In the genomic region with DNA sequence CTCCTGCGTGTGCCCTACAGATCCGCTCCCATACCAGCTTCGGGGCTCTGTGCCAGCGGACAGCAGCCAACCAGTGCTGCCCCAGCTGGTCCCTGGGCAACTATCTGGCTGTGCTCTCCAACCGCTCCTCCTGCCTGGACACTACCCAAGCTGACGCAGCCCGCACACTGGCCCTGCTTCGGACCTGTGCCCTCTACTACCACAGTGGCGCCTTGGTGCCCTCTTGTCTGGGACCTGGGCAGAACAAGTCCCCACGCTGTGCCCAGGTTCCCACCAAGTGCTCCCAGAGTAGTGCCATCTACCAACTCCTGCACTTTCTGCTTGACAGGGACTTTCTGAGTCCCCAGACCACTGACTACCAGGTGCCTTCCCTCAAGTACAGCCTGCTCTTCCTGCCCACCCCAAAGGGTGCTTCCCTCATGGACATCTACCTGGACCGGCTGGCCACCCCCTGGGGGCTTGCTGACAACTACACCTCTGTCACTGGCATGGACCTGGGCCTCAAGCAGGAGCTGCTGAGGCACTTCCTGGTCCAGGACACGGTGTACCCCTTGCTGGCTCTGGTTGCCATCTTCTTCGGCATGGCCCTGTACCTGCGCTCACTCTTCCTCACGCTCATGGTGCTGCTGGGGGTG, we compare ENCODE assay signal across 11 cellular contexts. TPM values are rescaled to one million over a fixed set of nuclear protein-coding genes. Genes with fewer than 3 reads are reported as not detected.
A peak's percentile ranks its signal among the peaks of the same experiment; 100 is the strongest.
DNase-seq lines count a peak whose midpoint lies in the region; ATAC-seq and TF ChIP-seq lines count a peak whose summit lies in the region.
"Had no signal": no experiment of that assay in that cellular context is flagged by ENCODE, and none has a peak within 500 bp of the region (broad histone marks: within the 10 kb centered on the region; RNA-seq: fewer than 3 reads in every experiment).

No MANE protein-coding gene starts in this region.

- 58 to 70% methylated on average over 15 of the region's 15 CpGs for WGBS in heart right ventricle, 2 donors

- peak overlapping the region; percentile 52 for H3K27ac ChIP-seq in VCaP
- H3K27ac ChIP-seq in heart right ventricle: peak overlapping the region; percentile 60 to 91 (median 85)
- H3K27ac ChIP-seq in rectal smooth muscle tissue (ENCODE audit: low read depth, low read length): peak overlapping the region; percentile 80

- no peaks in the 10 kb centered on the region for H3K36me3 ChIP-seq in heart right ventricle
- no peaks in the 10 kb centered on the region for H3K36me3 ChIP-seq in rectal smooth muscle tissue (ENCODE audit: control insufficient read depth, insufficient read depth, low read length)

- H3K27me3 ChIP-seq in heart right ventricle: no peaks in the 10 kb centered on the region
- no peaks in the 10 kb centered on the region for H3K27me3 ChIP-seq in rectal smooth muscle tissue (ENCODE audit: control insufficient read depth, insufficient read depth, low read length)

- H3K4me1 ChIP-seq in heart right ventricle: peaks cover 3 to 38% (median 27%) of the 10 kb centered on the region in 9 donors
- no peaks in the 10 kb centered on the region for H3K4me1 ChIP-seq in rectal smooth muscle tissue (ENCODE audit: control insufficient read depth, insufficient read depth, low read length)

- H3K4me3 ChIP-seq in heart right ventricle: peak overlapping the region in 6 of 10 donors; percentile 12 to 57 (median 45)
- H3K4me3 ChIP-seq in rectal smooth muscle tissue (ENCODE audit: low read length): peak overlapping the region; percentile 46

- in situ Hi-C loops in G401 (cut with HindIII; ENCODE audit: low sequenced_read_pairs): no loop called here

- TF ChIP-seq CTCF in VCaP (conservative IDR thresholded peaks at IDR 0.05) (no peak), heart right ventricle (IDR thresholded peaks at IDR 0.05) (no peak)

- peak overlapping the region; percentile 29 for H3K9ac ChIP-seq in rectal smooth muscle tissue (ENCODE audit: low read length)
- H3K9ac ChIP-seq: SK-N-SH had no signal

- intact Hi-C loops in heart right ventricle (cut with DNase I): loop anchor here in 6 of 10 donors (2.0 to 10.0 kb wide), 6 partner anchors 26 to 145 kb away; partner anchors contain the start of genes CCDC9B (in 1 of the 6), INAFM2 (in 1 of the 6) and IVD (in 1 of the 6)

- ATAC-seq in heart right ventricle (peak; percentile 56 to 94 (median 88)), HG02763 (IDR thresholded peaks at IDR 0.05; ENCODE audit: unreplicated experiment) (no peak)

- no peaks in the 10 kb centered on the region for H3K9me3 ChIP-seq in heart right ventricle
- H3K9me3 ChIP-seq: SK-N-SH had no signal

- peak; percentile 93 for DNase-seq in G401 (ENCODE audit: low spot score)
- peak; percentile 86 to 88 for DNase-seq in heart right ventricle
- DNase-seq in NCI-H1417 (lab: John Stamatoyannopoulos, UW): no peak
- DNase-seq in RKO (ENCODE audit: low spot score): no peak
- DNase-seq in NCI-H2227 (lab: John Stamatoyannopoulos, UW; ENCODE audit: unreplicated experiment): no peak

RNA-seq across cellular contexts. Expression of gene DISP2, which starts 9.1 kb away (rescaled TPM):
- 1.0 and 3.1 TPM in 2 replicates for total RNA-seq in G401 (2014; rRNA removed; shearing (Covaris generic))
- total RNA-seq in heart right ventricle: 1 to 10 TPM in 2 of 10 donors, under 1 TPM in 8; 0.08 to 1.3 (median 0.71) TPM
- polyA plus RNA-seq in heart right ventricle: 1 to 10 TPM in 1 of 2 donors, under 1 TPM in 1; 0.16 to 2.7 TPM

RNA-seq across cellular contexts. Expression of gene KNSTRN, which starts 15.4 kb away (rescaled TPM):
- 123 and 146 TPM in 2 replicates for total RNA-seq in G401 (2014; rRNA removed; shearing (Covaris generic))
- 10 to 100 TPM in 3 of 10 donors, 1 to 10 TPM in 7; 5.3 to 16.0 (median 8.3) TPM for total RNA-seq in heart right ventricle
- 10 to 100 TPM in 1 of 2 donors, 1 to 10 TPM in 1; 8.2 to 13.1 TPM for polyA plus RNA-seq in heart right ventricle

RNA-seq across cellular contexts. Expression of gene PHGR1, which starts 16.3 kb away (rescaled TPM):
- not detected in 2 replicates for total RNA-seq in G401 (2014; rRNA removed; shearing (Covaris generic))
- not detected for total RNA-seq in heart right ventricle
- polyA plus RNA-seq in heart right ventricle: not detected
- total RNA-seq: dermis microvascular lymphatic vessel endothelial cell, pulmonary artery endothelial cell had no signal
- polyA plus RNA-seq: SK-N-SH had no signal

RNA-seq across cellular contexts. Expression of gene CCDC9B, which starts 26.4 kb away (rescaled TPM):
- total RNA-seq in G401 (2014; rRNA removed; shearing (Covaris generic)): 4.7 and 5.9 TPM in 2 replicates
- total RNA-seq in heart right ventricle: 100 to 1,000 TPM; 113 to 190 (median 151) TPM
- 10 to 100 TPM; 13.0 to 97.4 TPM for polyA plus RNA-seq in heart right ventricle

RNA-seq across cellular contexts. Expression of gene IVD, which starts 38.4 kb away (rescaled TPM):
- total RNA-seq in G401 (2014; rRNA removed; shearing (Covaris generic)): 91.8 and 111 TPM in 2 replicates
- total RNA-seq in heart right ventricle: 100 to 1,000 TPM in 7 of 10 donors, 10 to 100 TPM in 3; 71.1 to 143 (median 109) TPM
- 10 to 100 TPM; 42.2 to 44.4 TPM for polyA plus RNA-seq in heart right ventricle

Comparison
In these comparisons a context has a peak if more than half of its experiments do, and no peak if none do; other contexts are left out.
1. DNase-seq: peak in G401 (single experiment) and heart right ventricle (2 of 2); none in NCI-H1417 (0 of 3), RKO (single experiment) and NCI-H2227 (single experiment).
2. Peak in every context shown above with its lines, with median percentiles within 50 percentile points of each other: H3K27ac ChIP-seq.